11 cellular contexts compared by ENCODE assay signal in the genomic region with DNA sequence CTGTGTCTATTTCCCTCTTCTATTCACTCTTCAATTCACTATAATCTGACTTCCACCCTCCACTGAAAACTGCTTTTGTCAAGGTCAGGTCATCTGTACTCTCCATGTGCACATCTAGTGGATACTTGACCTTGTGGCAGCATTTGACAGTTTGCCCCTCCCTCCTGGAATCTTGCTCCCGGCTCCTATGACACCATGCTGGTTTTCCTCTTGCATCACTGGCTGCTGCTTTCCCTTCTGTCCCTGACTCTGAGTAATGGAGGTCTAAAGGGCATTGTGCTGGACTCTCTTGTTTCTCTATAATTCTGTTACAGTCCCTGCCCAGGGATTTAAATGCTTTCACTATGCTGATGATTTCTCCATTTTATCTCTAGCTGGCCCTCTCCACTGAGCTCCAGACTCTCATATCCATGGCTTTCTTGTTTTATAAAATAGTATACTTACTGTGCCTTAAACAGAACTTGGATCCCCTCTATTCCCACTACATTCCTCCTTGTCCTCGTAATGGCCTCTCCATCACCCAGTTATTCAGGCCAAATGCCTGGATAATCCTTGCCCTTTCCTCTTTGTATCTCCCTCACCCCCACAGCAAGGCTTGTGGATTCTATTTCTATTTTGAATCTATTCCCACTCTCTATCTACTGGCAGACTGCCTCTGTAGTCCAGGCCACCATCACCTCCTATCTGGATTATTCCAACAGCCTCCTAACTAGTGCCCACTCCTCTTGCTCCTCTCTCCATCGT. TPM values are rescaled to one million over a fixed set of nuclear protein-coding genes. Genes with fewer than 3 reads are reported as not detected.
A peak's percentile ranks its signal among the peaks of the same experiment; 100 is the strongest.
DNase-seq lines count a peak whose midpoint lies in the region; ATAC-seq, FAIRE-seq and TF ChIP-seq lines count a peak whose summit lies in the region.
"Had no signal": no experiment of that assay in that cellular context is flagged by ENCODE, and none has a peak within 500 bp of the region (broad histone marks: within the 10 kb centered on the region; RNA-seq: fewer than 3 reads in every experiment).

No MANE protein-coding gene starts in this region.

- H3K36me3 Mint-ChIP-seq in activated CD4-positive, alpha-beta T cell treated with anti-CD3 and anti-CD28 coated beads, Interleukin-2, amount 10 ng/mL, durations not matched to agents 24 days and 14 days (ENCODE audit: low read depth) = peaks cover 7% of the 10 kb centered on the region

- peak overlapping the region in 2 of 4 donors; percentile 8 to 9 for H3K27ac ChIP-seq in body of pancreas
- H3K27ac ChIP-seq in kidney (ENCODE audit: low read depth in 2 of 2, low read length in 2 of 2) = peak overlapping the region; percentile 28 to 71
- H3K27ac ChIP-seq in tibial nerve = peak overlapping the region; percentile 48 to 93 (median 69)
- H3K27ac ChIP-seq: 22Rv1, SJSA1 had no signal

- no peaks in the 10 kb centered on the region for H3K4me1 Mint-ChIP-seq in activated CD4-positive, alpha-beta T cell treated with anti-CD3 and anti-CD28 coated beads, Interleukin-2, amount 10 ng/mL, durations not matched to agents 24 days and 14 days

- no peak for FAIRE-seq in kidney (lab: Jason Lieb, UNC)

- H3K4me3 Mint-ChIP-seq in activated CD4-positive, alpha-beta T cell treated with anti-CD3 and anti-CD28 coated beads, Interleukin-2, amount 10 ng/mL, durations not matched to agents 24 days and 14 days = no peak overlapping the region
- H3K4me3 Mint-ChIP-seq: activated naive CD4-positive, alpha-beta T cell treated with anti-CD3 and anti-CD28 coated beads for 36 hours had no signal

- TF ChIP-seq CTCF in body of pancreas (IDR thresholded peaks at IDR 0.05) = no peak
- TF ChIP-seq CTCF in kidney (IDR thresholded peaks at IDR 0.05; ENCODE audit: borderline replicate concordance, extremely low read depth, insufficient read depth) = no peak
- TF ChIP-seq CTCF in tibial nerve (IDR thresholded peaks at IDR 0.05) = no peak

- H3K4me3 ChIP-seq in body of pancreas (no peak overlapping the region), kidney (ENCODE audit: low read length in 2 of 2) (no peak overlapping the region), tibial nerve (no peak overlapping the region)
- H3K4me3 ChIP-seq: SJSA1 had no signal

- no peaks in the 10 kb centered on the region for H3K27me3 Mint-ChIP-seq in activated CD4-positive, alpha-beta T cell treated with anti-CD3 and anti-CD28 coated beads, Interleukin-2, amount 10 ng/mL, durations not matched to agents 24 days and 14 days

- H3K4me1 ChIP-seq in body of pancreas (peaks cover 14% of the 10 kb centered on the region), kidney (ENCODE audit: control insufficient read depth in 1 of 2, insufficient read depth in 1 of 2, low read depth in 1 of 2, low read length in 2 of 2) (peaks cover 0 to 4% of the 10 kb centered on the region in 2 donors), tibial nerve (peaks cover 0 to 44% (median 13%) of the 10 kb centered on the region in 4 donors)

- intact Hi-C loops in body of pancreas (cut with DNase I) (no loop called here), kidney (cut with DNase I) (no loop called here)
- intact Hi-C loops in activated CD4-positive, alpha-beta T cell treated with anti-CD3 and anti-CD28 coated beads, Interleukin-2, amount 10 ng/mL, durations not matched to agents 24 days and 14 days (cut with micrococcal nuclease) = no loop called here

- no peak for TF ChIP-seq POLR2A in body of pancreas (IDR thresholded peaks at IDR 0.05)
- no peak for TF ChIP-seq POLR2A in tibial nerve (IDR thresholded peaks at IDR 0.05)

- H3K27ac Mint-ChIP-seq in activated CD4-positive, alpha-beta T cell treated with anti-CD3 and anti-CD28 coated beads, Interleukin-2, amount 10 ng/mL, durations not matched to agents 24 days and 14 days = no peak overlapping the region
- H3K27ac Mint-ChIP-seq: activated naive CD4-positive, alpha-beta T cell treated with anti-CD3 and anti-CD28 coated beads for 36 hours had no signal

- peak in 1 of 2 donors; percentile 83 for TF ChIP-seq EP300 in tibial nerve (IDR thresholded peaks at IDR 0.05)

- H3K9me3 Mint-ChIP-seq in activated CD4-positive, alpha-beta T cell treated with anti-CD3 and anti-CD28 coated beads, Interleukin-2, amount 10 ng/mL, durations not matched to agents 24 days and 14 days = no peaks in the 10 kb centered on the region
- H3K9me3 Mint-ChIP-seq: activated naive CD4-positive, alpha-beta T cell treated with anti-CD3 and anti-CD28 coated beads for 36 hours had no signal

- H3K27me3 ChIP-seq in body of pancreas = no peaks in the 10 kb centered on the region
- no peaks in the 10 kb centered on the region for H3K27me3 ChIP-seq in tibial nerve
- H3K27me3 ChIP-seq: SJSA1 had no signal

- 60% methylated on average over 3 of the region's 3 CpGs for WGBS in body of pancreas, 2 donors
- 42 to 43% methylated on average over 3 of the region's 3 CpGs for WGBS in tibial nerve, 2 donors

- H3K9me3 ChIP-seq in body of pancreas (no peaks in the 10 kb centered on the region), kidney (ENCODE audit: control insufficient read depth in 1 of 2, low read length in 2 of 2) (no peaks in the 10 kb centered on the region), tibial nerve (no peaks in the 10 kb centered on the region)
- H3K9me3 ChIP-seq: SJSA1 had no signal

- no peak overlapping the region for H3K9ac ChIP-seq in kidney (ENCODE audit: low read length in 2 of 2)

- H3K36me3 ChIP-seq in body of pancreas (replicated peaks in 1 of 2; ENCODE audit: insufficient read depth in 1 of 2, low read depth in 2 of 2) (peaks cover 0 to 3% of the 10 kb centered on the region in 2 donors), kidney (ENCODE audit: control insufficient read depth in 1 of 2, insufficient read depth in 2 of 2, low read length in 2 of 2) (peaks cover 0 to 7% of the 10 kb centered on the region in 2 donors), tibial nerve (peaks cover 0 to 23% (median 0%) of the 10 kb centered on the region in 3 donors)

- ATAC-seq in body of pancreas = peak; percentile 55
- no peak for ATAC-seq in activated CD4-positive, CD25-positive, alpha-beta regulatory T cell treated with anti-CD3 and anti-CD28 coated beads, Interleukin-2, amount 50 U/mL, for 24 hours

- DNase-seq in DMS 273 (lab: John Stamatoyannopoulos, UW; ENCODE audit: unreplicated experiment) (peak; percentile 31), DMS 273 treated with DMSO at 0.1 percent for 48 hours (lab: John Stamatoyannopoulos, UW) (no peak), body of pancreas (peak in 3 of 4 donors; percentile 31 to 53 (median 37)), kidney (peak; percentile 77), tibial nerve (ENCODE audit: low spot score in 2 of 2) (peak; percentile 34 to 73), SKM-1 treated with dmso at 0.1 percent for 144 hours (lab: John Stamatoyannopoulos, UW; ENCODE audit: unreplicated experiment) (no peak)
- DNase-seq in activated CD4-positive, alpha-beta T cell treated with anti-CD3 and anti-CD28 coated beads, Interleukin-2, amount 10 ng/mL, durations not matched to agents 24 days and 14 days = no peak
- DNase-seq: activated naive CD4-positive, alpha-beta T cell treated with anti-CD3 and anti-CD28 coated beads for 36 hours had no signal

RNA-seq across cellular contexts. Expression of gene PODN, which starts 36.8 kb away (rescaled TPM):
- total RNA-seq in body of pancreas (100 to 1,000 TPM in 1 of 2 donors, 10 to 100 TPM in 1; 35.8 to 123 TPM), kidney (8.1 TPM), tibial nerve (1,000 to 10,000 TPM in 1 of 4 donors, 100 to 1,000 TPM in 3; 209 to 1,182 (median 700) TPM)
- polyA plus RNA-seq in kidney (ENCODE audit: insufficient read depth, low read depth, low replicate concordance) = 1.4 TPM
- not detected in 2 replicates for total RNA-seq in activated CD4-positive, alpha-beta T cell treated with anti-CD3 and anti-CD28 coated beads, Interleukin-2, amount 10 ng/mL, durations not matched to agents 24 days and 14 days
- total RNA-seq: activated naive CD4-positive, alpha-beta T cell treated with anti-CD3 and anti-CD28 coated beads for 36 hours had no signal

Comparison
In these comparisons a context has a peak if more than half of its experiments do, and no peak if none do; other contexts are left out.
1. DNase-seq: peak in DMS 273 (single experiment), body of pancreas (3 of 4), kidney (single experiment) and tibial nerve (2 of 2); none in DMS 273 treated with DMSO at 0.1 percent for 48 hours (single experiment), activated CD4-positive, alpha-beta T cell treated with anti-CD3 and anti-CD28 coated beads, Interleukin-2, amount 10 ng/mL, durations not matched to agents 24 days and 14 days (single experiment) and SKM-1 treated with dmso at 0.1 percent for 144 hours (single experiment).